8 cellular contexts compared by ENCODE assay signal in the genomic region with DNA sequence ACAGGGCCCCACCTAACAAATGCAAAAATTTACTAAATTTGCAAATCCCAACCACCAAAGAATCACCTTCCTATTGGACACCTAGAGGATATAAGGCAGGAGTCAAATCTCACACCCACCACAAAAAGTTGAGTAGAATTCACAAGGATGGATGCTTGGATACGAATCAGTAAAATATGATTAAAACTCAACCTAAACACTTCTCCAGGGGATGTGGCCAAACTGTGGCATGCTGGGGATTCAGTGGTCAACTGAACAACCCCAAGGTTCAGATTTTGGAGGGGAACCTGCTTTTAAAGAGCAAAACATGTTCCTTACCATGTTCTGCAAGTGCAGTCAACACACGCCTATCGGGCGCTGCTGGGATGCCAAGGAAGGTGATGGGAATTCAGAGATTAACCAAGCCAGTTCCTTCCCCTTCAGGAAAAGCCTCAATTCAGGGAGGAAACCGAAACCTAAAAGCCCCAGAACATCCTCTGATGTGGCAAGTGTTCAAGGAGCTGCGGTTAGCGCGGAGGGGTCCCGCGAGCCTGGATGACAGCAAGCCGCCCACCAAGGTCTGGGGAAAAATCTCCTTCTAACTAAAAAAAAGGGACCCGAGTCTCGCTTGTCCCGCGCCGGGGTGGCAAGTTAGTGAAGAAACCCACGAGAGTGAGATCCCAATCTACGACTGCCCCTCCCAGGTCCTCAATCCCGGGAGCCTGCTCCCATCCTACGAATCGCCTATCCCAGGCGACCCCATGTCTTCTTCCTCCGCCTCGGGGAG. TPM values are rescaled to one million over a fixed set of nuclear protein-coding genes. Genes with fewer than 3 reads are reported as not detected.
DNase-seq lines count a peak whose midpoint lies in the region; ATAC-seq and TF ChIP-seq lines count a peak whose summit lies in the region.

No MANE protein-coding gene starts in this region.

- H3K4me3 Mint-ChIP-seq in Caco-2 (ENCODE audit: unreplicated experiment) (peak overlapping the region; percentile 98), GM23338 (peak overlapping the region; percentile 93)
- H3K4me3 Mint-ChIP-seq in stimulated activated memory B cell treated with anti-CD40 and anti-IgM and Interleukin-4, amounts not matched to agents 10 μg/mL and 1 μg/mL and 100 μg/mL, for 72 hours, result peak overlapping the region; percentile 84

- H3K9me3 Mint-ChIP-seq in Caco-2 (ENCODE audit: unreplicated experiment) (no peaks in the 10 kb centered on the region), GM23338 (peaks cover 3% of the 10 kb centered on the region; the same call in 1 of the 3 replicates)
- H3K9me3 Mint-ChIP-seq in stimulated activated memory B cell treated with anti-CD40 and anti-IgM and Interleukin-4, amounts not matched to agents 10 μg/mL and 1 μg/mL and 100 μg/mL, for 72 hours, result no peaks in the 10 kb centered on the region

- H3K4me3 ChIP-seq in Caco-2 (ENCODE audit: low read depth, low read length) (peak overlapping the region; percentile 95), GM23338 (peak overlapping the region; percentile 90), SJCRH30 (peak overlapping the region; percentile 69), cardiac fibroblast (replicated peaks in 1 of 2; ENCODE audit: low read depth in 2 of 2, low read length in 2 of 2) (peak overlapping the region; percentile 77 to 100), kidney epithelial cell (ENCODE audit: low read depth, low read length) (peak overlapping the region; percentile 92)

- peaks cover 18% of the 10 kb centered on the region for H3K4me1 Mint-ChIP-seq in Caco-2 (ENCODE audit: low read depth, unreplicated experiment)
- peaks cover 31% of the 10 kb centered on the region for H3K4me1 Mint-ChIP-seq in GM23338
- H3K4me1 Mint-ChIP-seq in stimulated activated memory B cell treated with anti-CD40 and anti-IgM and Interleukin-4, amounts not matched to agents 10 μg/mL and 1 μg/mL and 100 μg/mL, for 72 hours, result peaks cover 30% of the 10 kb centered on the region

- H3K27ac Mint-ChIP-seq in Caco-2 (ENCODE audit: unreplicated experiment) (peak overlapping the region; percentile 96), GM23338 (no peak overlapping the region)
- peak overlapping the region; percentile 80 for H3K27ac Mint-ChIP-seq in stimulated activated memory B cell treated with anti-CD40 and anti-IgM and Interleukin-4, amounts not matched to agents 10 μg/mL and 1 μg/mL and 100 μg/mL, for 72 hours

- H3K4me1 ChIP-seq in Caco-2 (peaks cover 3% of the 10 kb centered on the region; the same call in 1 of the 2 replicates), GM23338 (ENCODE audit: insufficient read depth) (peaks cover 23% of the 10 kb centered on the region), SJCRH30 (peaks cover 6% of the 10 kb centered on the region)

- intact Hi-C loops in Caco-2 (cut with micrococcal nuclease; ENCODE audit: unreplicated experiment), result loop anchor here (1.0 to 2.0 kb wide), 2 partner anchors 32 to 228 kb away; no protein-coding TSS in a partner anchor

- TF ChIP-seq CTCF in Caco-2 (IDR thresholded peaks at IDR 0.05; ENCODE audit: insufficient read depth in 1 of 2, low read depth in 1 of 2, low read length in 1 of 2, severe bottlenecking in 1 of 2, unreplicated experiment in 1 of 2) (no peak), GM23338 (conservative IDR thresholded peaks at IDR 0.05; ENCODE audit: low read depth in 2 of 2) (no peak), cardiac fibroblast (IDR thresholded peaks at IDR 0.05; ENCODE audit: low read depth, low read length) (no peak), kidney epithelial cell (IDR thresholded peaks at IDR 0.05; ENCODE audit: insufficient read depth, low read length, poor library complexity, severe bottlenecking) (no peak)

- peak overlapping the region; percentile 92 for H3K4me2 ChIP-seq in GM23338

- no peaks in the 10 kb centered on the region for H3K9me2 ChIP-seq in GM23338 (ENCODE audit: insufficient read depth)

- ATAC-seq in GM23338, result peak; percentile 13
- no peak for ATAC-seq in stimulated activated memory B cell treated with anti-CD40 and anti-IgM and Interleukin-4, amounts not matched to agents 10 μg/mL and 1 μg/mL and 100 μg/mL, for 72 hours
- no peak for ATAC-seq in HG02763 (IDR thresholded peaks at IDR 0.05; ENCODE audit: unreplicated experiment)

- no peaks in the 10 kb centered on the region for H4K20me1 ChIP-seq in GM23338 (replicated peaks; ENCODE audit: insufficient read depth)

- BruUV-seq in Caco-2 (replicated peaks; lab: Mats Ljungman, UMichigan), result no TSS peak

- peaks cover 15% of the 10 kb centered on the region for H3K36me3 Mint-ChIP-seq in Caco-2 (ENCODE audit: insufficient read depth, unreplicated experiment)
- H3K36me3 Mint-ChIP-seq in GM23338 (ENCODE audit: low read depth), result peaks cover 21% of the 10 kb centered on the region; the same call in 2 of the 3 replicates
- H3K36me3 Mint-ChIP-seq in stimulated activated memory B cell treated with anti-CD40 and anti-IgM and Interleukin-4, amounts not matched to agents 10 μg/mL and 1 μg/mL and 100 μg/mL, for 72 hours, result no peaks in the 10 kb centered on the region

- POLR2A ChIA-PET in Caco-2 (lab: Charles Lee), result no interaction called here

- H3K36me3 ChIP-seq in Caco-2 (ENCODE audit: control insufficient read depth, insufficient read depth, low read length) (no peaks in the 10 kb centered on the region), GM23338 (ENCODE audit: insufficient read depth) (no peaks in the 10 kb centered on the region), SJCRH30 (no peaks in the 10 kb centered on the region), kidney epithelial cell (ENCODE audit: control insufficient read depth, insufficient read depth, low read length) (no peaks in the 10 kb centered on the region)

- peaks cover 10% of the 10 kb centered on the region for H3K79me2 ChIP-seq in GM23338 (replicated peaks; ENCODE audit: insufficient read depth)

- 0 out of 2 replicates have a peak, but pooled peaks cover 4% of the 10 kb centered on the region for H3F3A ChIP-seq in GM23338 (replicated peaks; ENCODE audit: low read depth)

- H3K27ac ChIP-seq in GM23338 (ENCODE audit: low read depth), result no peak overlapping the region
- H3K27ac ChIP-seq in SJCRH30, result no peak overlapping the region

- DNase-seq in Caco-2, result peak; percentile 50 to 55
- DNase-seq in GM23338 (ENCODE audit: low spot score), result peak; percentile 64
- peak; percentile 40 to 58 for DNase-seq in SJCRH30
- peak; percentile 16 to 45 for DNase-seq in cardiac fibroblast (ENCODE audit: low read depth in 2 of 2)
- DNase-seq in kidney epithelial cell (ENCODE audit: low read depth), result no peak
- no peak for DNase-seq in KG1 (lab: John Stamatoyannopoulos, UW)

- CTCF ChIA-PET in Caco-2 (lab: Charles Lee), result no interaction called here

- H3K9me3 ChIP-seq in Caco-2 (no peaks in the 10 kb centered on the region), SJCRH30 (replicated peaks) (no peaks in the 10 kb centered on the region)

- H3K27me3 ChIP-seq in Caco-2 (replicated peaks; ENCODE audit: control insufficient read depth, insufficient read depth, low read length) (no peaks in the 10 kb centered on the region), GM23338 (ENCODE audit: insufficient read depth) (no peaks in the 10 kb centered on the region), SJCRH30 (no peaks in the 10 kb centered on the region), kidney epithelial cell (ENCODE audit: control insufficient read depth, insufficient read depth, low read length) (no peaks in the 10 kb centered on the region)

- H3K27me3 Mint-ChIP-seq in Caco-2 (ENCODE audit: insufficient read depth, unreplicated experiment) (no peaks in the 10 kb centered on the region), GM23338 (ENCODE audit: insufficient read depth, low read depth, poor library complexity) (peaks cover 24% of the 10 kb centered on the region)
- no peaks in the 10 kb centered on the region for H3K27me3 Mint-ChIP-seq in stimulated activated memory B cell treated with anti-CD40 and anti-IgM and Interleukin-4, amounts not matched to agents 10 μg/mL and 1 μg/mL and 100 μg/mL, for 72 hours

- H2AFZ ChIP-seq in GM23338, result peak overlapping the region; percentile 90

TF ChIP-seq in GM23338, 12 proteins besides CTCF, POLR2A, EP300 and RAD21 (continues in another document):
- TF ChIP-seq, protein P1, sequence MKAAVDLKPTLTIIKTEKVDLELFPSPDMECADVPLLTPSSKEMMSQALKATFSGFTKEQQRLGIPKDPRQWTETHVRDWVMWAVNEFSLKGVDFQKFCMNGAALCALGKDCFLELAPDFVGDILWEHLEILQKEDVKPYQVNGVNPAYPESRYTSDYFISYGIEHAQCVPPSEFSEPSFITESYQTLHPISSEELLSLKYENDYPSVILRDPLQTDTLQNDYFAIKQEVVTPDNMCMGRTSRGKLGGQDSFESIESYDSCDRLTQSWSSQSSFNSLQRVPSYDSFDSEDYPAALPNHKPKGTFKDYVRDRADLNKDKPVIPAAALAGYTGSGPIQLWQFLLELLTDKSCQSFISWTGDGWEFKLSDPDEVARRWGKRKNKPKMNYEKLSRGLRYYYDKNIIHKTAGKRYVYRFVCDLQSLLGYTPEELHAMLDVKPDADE (IDR thresholded peaks at IDR 0.05), result no peak
- no peak for TF ChIP-seq POLR2AphosphoS5 (IDR thresholded peaks at IDR 0.05; ENCODE audit: low read depth)

RNA-seq across cellular contexts. Expression of gene SAMHD1, which starts 0.9 kb away (rescaled TPM):
- total RNA-seq in Caco-2 (2022) (56.8 and 63.0 TPM in 2 replicates), kidney epithelial cell (16.9 and 21.2 TPM in 2 replicates)
- 45.4 and 50.3 TPM in 2 replicates for total RNA-seq in GM23338 (2014; rRNA removed; shearing (Covaris generic))
- polyA plus RNA-seq in GM23338 (2016; fragmentation: Nextera tagmentation; extraction: Ambion mirVana), result 19.5 and 21.9 TPM in 2 replicates
- total RNA-seq in SJCRH30 (2014; rRNA removed; shearing (Covaris generic)), result 10.1 and 11.9 TPM in 2 replicates

Comparison
In these comparisons a context has a peak if more than half of its experiments do, and no peak if none do; other contexts are left out.
1. DNase-seq: peak in Caco-2 (2 of 2), GM23338 (single experiment), SJCRH30 (2 of 2) and cardiac fibroblast (2 of 2); none in kidney epithelial cell (single experiment) and KG1 (single experiment).
2. Peak in every context shown above with its lines, with median percentiles within 50 percentile points of each other: H3K4me3 ChIP-seq and H3K4me3 Mint-ChIP-seq.